Comparison of ENCODE assay signal across 1 cellular context in genomic region chr4:76572224-76572623, GRCh38.
TF ChIP-seq lines count a peak whose summit lies in the region.

No MANE protein-coding gene starts in this region.

TF ChIP-seq in IMR-90, 13 proteins besides CTCF, POLR2A, EP300 and RAD21 (continued from another document):
- TF ChIP-seq USF2 (IDR thresholded peaks at IDR 0.05; ENCODE audit: low read depth, low read length): no peak
- TF ChIP-seq FOS (IDR thresholded peaks at IDR 0.05; ENCODE audit: low read depth, low read length): no peak
- no peak for TF ChIP-seq SMC3 (IDR thresholded peaks at IDR 0.05; ENCODE audit: low read depth, low read length)
- no peak for TF ChIP-seq NFE2L2 (IDR thresholded peaks at IDR 0.05; ENCODE audit: low read depth, low read length)
- TF ChIP-seq CHD1 (IDR thresholded peaks at IDR 0.05; ENCODE audit: low read depth, low read length): no peak
- no peak for TF ChIP-seq RFX5 (IDR thresholded peaks at IDR 0.05; ENCODE audit: low read depth, low read length)
TF ChIP-seq in IMR-90: peak in this region for 0.
